10 cellular contexts compared by ENCODE assay signal in genomic region chr3:14141602-14142315, GRCh38. TPM values are rescaled to one million over a fixed set of nuclear protein-coding genes. Genes with fewer than 3 reads are reported as not detected.
A peak's percentile ranks its signal among the peaks of the same experiment; 100 is the strongest.
DNase-seq lines count a peak whose midpoint lies in the region; ATAC-seq and TF ChIP-seq lines count a peak whose summit lies in the region.
"Had no signal": no experiment of that assay in that cellular context is flagged by ENCODE, and none has a peak within 500 bp of the region (broad histone marks: within the 10 kb centered on the region; RNA-seq: fewer than 3 reads in every experiment).

No MANE protein-coding gene starts in this region.

- no peak for TF ChIP-seq CTCF in lung (IDR thresholded peaks at IDR 0.05; ENCODE audit: control extremely low read depth, extremely low read depth)
- no peak for TF ChIP-seq CTCF in tibial artery (IDR thresholded peaks at IDR 0.05)
- no peak for TF ChIP-seq CTCF in BE2C (IDR thresholded peaks at IDR 0.05; ENCODE audit: low read depth, low read length)

- H3K9me3 ChIP-seq in lung (ENCODE audit: control insufficient read depth in 2 of 2, insufficient read depth in 1 of 2, low read length in 1 of 2) (no peaks in the 10 kb centered on the region), tibial artery (no peaks in the 10 kb centered on the region), BE2C (no peaks in the 10 kb centered on the region)

- no peaks in the 10 kb centered on the region for H3K27me3 Mint-ChIP-seq in activated CD4-positive, alpha-beta T cell treated with anti-CD3 and anti-CD28 coated beads, Interleukin-2, amount 10 ng/mL, durations not matched to agents 24 days and 14 days

- no peak overlapping the region for H3K4me3 ChIP-seq in lung
- H3K4me3 ChIP-seq in tibial artery = no peak overlapping the region
- no peak overlapping the region for H3K4me3 ChIP-seq in BE2C (ENCODE audit: low read depth, low read length)

- H3K27ac ChIP-seq in caudate nucleus (ENCODE audit: low read depth, low read length) (peak overlapping the region; percentile 63), lung (ENCODE audit: low read depth in 1 of 2, low read length in 1 of 2) (peak overlapping the region; percentile 22 to 40), tibial artery (peak overlapping the region; percentile 87 to 88)

- peaks cover 51% of the 10 kb centered on the region for H3K36me3 Mint-ChIP-seq in activated CD4-positive, alpha-beta T cell treated with anti-CD3 and anti-CD28 coated beads, Interleukin-2, amount 10 ng/mL, durations not matched to agents 24 days and 14 days (ENCODE audit: low read depth)

- H3K36me3 ChIP-seq in lung (ENCODE audit: control insufficient read depth in 2 of 2, insufficient read depth in 2 of 2, low read length in 2 of 2) (peaks cover 7 to 51% of the 10 kb centered on the region in 2 donors), tibial artery (peaks cover 34 to 68% (median 51%) of the 10 kb centered on the region in 3 donors), BE2C (no peaks in the 10 kb centered on the region)

- H3K9me3 Mint-ChIP-seq in activated CD4-positive, alpha-beta T cell treated with anti-CD3 and anti-CD28 coated beads, Interleukin-2, amount 10 ng/mL, durations not matched to agents 24 days and 14 days = no peaks in the 10 kb centered on the region

- DNase-seq in activated CD4-positive, alpha-beta T cell treated with anti-CD3 and anti-CD28 coated beads, Interleukin-2, amount 10 ng/mL, durations not matched to agents 24 days and 14 days = no peak
- DNase-seq in activated CD4-positive, alpha-beta T cell treated with anti-CD3 and anti-CD28 coated beads for 4 hours = no peak
- DNase-seq in caudate nucleus (lab: John Stamatoyannopoulos, UW) (no peak), lung (ENCODE audit: low spot score) (no peak), tibial artery (no peak), BE2C (no peak)
- DNase-seq: NCI-H187; stimulated activated naive CD4-positive, alpha-beta T cell treated with Interleukin-2 at 50 U/mL for 16 hours had no signal

- peaks cover 30% of the 10 kb centered on the region for H3K4me1 Mint-ChIP-seq in activated CD4-positive, alpha-beta T cell treated with anti-CD3 and anti-CD28 coated beads, Interleukin-2, amount 10 ng/mL, durations not matched to agents 24 days and 14 days

- no peak for ATAC-seq in lung (ENCODE audit: insufficient read depth, low FRiP score)
- ATAC-seq in GM19455 (IDR thresholded peaks at IDR 0.05; ENCODE audit: unreplicated experiment) = no peak
- ATAC-seq in GM21381 (IDR thresholded peaks at IDR 0.05; ENCODE audit: unreplicated experiment) = no peak

- peaks cover 7 to 12% of the 10 kb centered on the region in 2 donors for H3K4me1 ChIP-seq in lung (ENCODE audit: control insufficient read depth in 2 of 2, insufficient read depth in 2 of 2, low read length in 2 of 2)
- peaks cover 0 to 90% (median 74%) of the 10 kb centered on the region in 4 donors for H3K4me1 ChIP-seq in tibial artery
- no peaks in the 10 kb centered on the region for H3K4me1 ChIP-seq in BE2C

- intact Hi-C loops in activated CD4-positive, alpha-beta T cell treated with anti-CD3 and anti-CD28 coated beads, Interleukin-2, amount 10 ng/mL, durations not matched to agents 24 days and 14 days (cut with micrococcal nuclease) = loop anchor here (5.0 kb wide), 1 partner anchor 291 kb away; no protein-coding TSS in a partner anchor
- intact Hi-C loops in tibial artery (cut with DNase I; ENCODE audit: low total_unique reads) = loop anchor here (5.0 kb wide), 1 partner anchor 36 kb away; the partner anchor contains the start of genes LSM3 and XPC

- H3K4me3 Mint-ChIP-seq in activated CD4-positive, alpha-beta T cell treated with anti-CD3 and anti-CD28 coated beads, Interleukin-2, amount 10 ng/mL, durations not matched to agents 24 days and 14 days = no peak overlapping the region

- peak overlapping the region; percentile 90 for H3K27ac Mint-ChIP-seq in activated CD4-positive, alpha-beta T cell treated with anti-CD3 and anti-CD28 coated beads, Interleukin-2, amount 10 ng/mL, durations not matched to agents 24 days and 14 days

- 83 to 85% methylated on average over 19 of the region's 19 CpGs for WGBS in lung, 2 donors

- H3K27me3 ChIP-seq in lung (ENCODE audit: control insufficient read depth, insufficient read depth) = no peaks in the 10 kb centered on the region
- no peaks in the 10 kb centered on the region for H3K27me3 ChIP-seq in tibial artery
- no peaks in the 10 kb centered on the region for H3K27me3 ChIP-seq in BE2C

RNA-seq across cellular contexts. Expression of gene TMEM43, which starts 16.9 kb away (rescaled TPM):
- 38.7 and 39.4 TPM in 2 replicates for total RNA-seq in activated CD4-positive, alpha-beta T cell treated with anti-CD3 and anti-CD28 coated beads, Interleukin-2, amount 10 ng/mL, durations not matched to agents 24 days and 14 days
- total RNA-seq in lung = 100 to 1,000 TPM in 1 of 2 donors, 10 to 100 TPM in 1; 69.1 to 104 TPM
- polyA plus RNA-seq in lung = 10 to 100 TPM; 44.3 to 79.9 TPM
- polyA plus RNA-seq in BE2C (2012; ENCODE audit: insufficient read depth, insufficient read length, low read depth) = 40.3 TPM

RNA-seq across cellular contexts. Expression of gene CHCHD4, which starts 17.1 kb away (rescaled TPM):
- total RNA-seq in activated CD4-positive, alpha-beta T cell treated with anti-CD3 and anti-CD28 coated beads, Interleukin-2, amount 10 ng/mL, durations not matched to agents 24 days and 14 days = 27.7 and 29.6 TPM in 2 replicates
- 1 to 10 TPM; 8.8 to 9.2 TPM for total RNA-seq in lung
- polyA plus RNA-seq in lung = 10 to 100 TPM in 1 of 2 donors, 1 to 10 TPM in 1; 8.9 to 14.0 TPM
- polyA plus RNA-seq in BE2C (2012; ENCODE audit: insufficient read depth, insufficient read length, low read depth) = 24.3 TPM

RNA-seq across cellular contexts. Expression of gene XPC, which starts 36.6 kb away (rescaled TPM):
- total RNA-seq in activated CD4-positive, alpha-beta T cell treated with anti-CD3 and anti-CD28 coated beads, Interleukin-2, amount 10 ng/mL, durations not matched to agents 24 days and 14 days = 29.7 and 32.3 TPM in 2 replicates
- 10 to 100 TPM; 27.7 to 31.9 TPM for total RNA-seq in lung
- 10 to 100 TPM; 16.4 to 19.7 TPM for polyA plus RNA-seq in lung
- 11.3 TPM for polyA plus RNA-seq in BE2C (2012; ENCODE audit: insufficient read depth, insufficient read length, low read depth)

RNA-seq across cellular contexts. Expression of gene LSM3, which starts 36.9 kb away (rescaled TPM):
- 17.4 and 18.0 TPM in 2 replicates for total RNA-seq in activated CD4-positive, alpha-beta T cell treated with anti-CD3 and anti-CD28 coated beads, Interleukin-2, amount 10 ng/mL, durations not matched to agents 24 days and 14 days
- total RNA-seq in lung = 10 to 100 TPM in 1 of 2 donors, 1 to 10 TPM in 1; 6.4 to 10.3 TPM
- polyA plus RNA-seq in lung = 1 to 10 TPM; 9.8 to 9.9 TPM
- polyA plus RNA-seq in BE2C (2012; ENCODE audit: insufficient read depth, insufficient read length, low read depth) = 13.3 TPM

Comparison
In these comparisons a context has a peak if more than half of its experiments do, and no peak if none do; other contexts are left out.
1. H3K27ac ChIP-seq: peak in every context shown above with its lines; median percentile 88 in tibial artery; 63 in caudate nucleus; 31 in lung.